In the genomic region with DNA sequence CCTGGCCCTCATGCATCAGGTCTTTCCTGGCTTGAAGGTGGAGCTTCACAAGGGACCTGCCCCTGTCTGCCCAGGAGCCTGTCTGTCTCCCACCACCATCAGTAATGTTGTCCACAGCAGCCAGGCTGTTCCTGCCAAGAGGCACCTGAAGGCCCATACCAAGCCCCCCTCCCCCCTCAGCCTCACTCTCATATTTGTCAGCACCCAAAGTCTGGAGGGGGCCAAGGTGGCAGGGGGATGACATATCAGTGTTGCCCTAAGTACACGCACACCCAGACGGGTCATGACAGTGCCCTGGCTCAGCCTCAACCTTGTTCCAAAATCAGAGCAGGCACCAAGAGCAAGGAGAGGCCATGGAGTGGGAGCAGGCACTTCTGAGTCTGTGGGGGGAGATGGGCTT, we compare ENCODE assay signal across 11 cellular contexts. TPM values are rescaled to one million over a fixed set of nuclear protein-coding genes. Genes with fewer than 3 reads are reported as not detected.
"Had no signal": no experiment of that assay in that cellular context is flagged by ENCODE, and none has a peak within 500 bp of the region (broad histone marks: within the 10 kb centered on the region; RNA-seq: fewer than 3 reads in every experiment).

No MANE protein-coding gene starts in this region.

- H3K27ac Mint-ChIP-seq: GM23338, HFFc6 had no signal

- H3K36me3 ChIP-seq: HAP-1 had no signal

- H3K4me1 ChIP-seq: HAP-1 had no signal

- FAIRE-seq: H1, HTR-8/SVneo, K562 had no signal

- H2AFZ ChIP-seq: GM23338 had no signal

- ATAC-seq: GM23338, HCT116, K562 had no signal

- H3K4me3 Mint-ChIP-seq: GM23338, HFFc6 had no signal

- H3K4me3 ChIP-seq: GM23338, HAP-1, K562 had no signal

- DNase-seq: H7, HFFc6, IMR-90, KG1 had no signal

- H3K9me3 ChIP-seq: HAP-1 had no signal

- H3K4me2 ChIP-seq: GM23338 had no signal

- H3K4me1 Mint-ChIP-seq: GM23338 had no signal

RNA-seq across cellular contexts. Expression of a gene that starts 27.2 kb away (rescaled TPM):
- total RNA-seq: GM23338, H1, H7, HFFc6, HT-29, IMR-90, K562 had no signal
- polyA plus RNA-seq: GM23338, H1, IMR-90, K562 had no signal
